19 cellular contexts compared by ENCODE assay signal in genomic region chr12:95611676-95612309, GRCh38.
DNase-seq lines count a peak whose midpoint lies in the region; ATAC-seq and TF ChIP-seq lines count a peak whose summit lies in the region.
"Had no signal": no experiment of that assay in that cellular context is flagged by ENCODE, and none has a peak within 500 bp of the region (broad histone marks: within the 10 kb centered on the region; RNA-seq: fewer than 3 reads in every experiment).

No MANE protein-coding gene starts in this region.

- no peak overlapping the region for H3K27ac Mint-ChIP-seq in activated naive CD8-positive, alpha-beta T cell treated with anti-CD3 and anti-CD28 coated beads for 36 hours
- H3K27ac Mint-ChIP-seq: activated CD4-positive, alpha-beta T cell treated with anti-CD3 and anti-CD28 coated beads for 36 hours; B cell; naive thymus-derived CD4-positive, alpha-beta T cell; stimulated activated naive CD8-positive, alpha-beta T cell treated with anti-CD3 and anti-CD28 coated beads, Interleukin-15, Interleukin-2, amounts not matched to agents 100 ng/mL and 50 ng/mL, for 24 hours; T-cell had no signal

- H3K27ac ChIP-seq in RWPE1 = no peak overlapping the region

- H3K27me3 Mint-ChIP-seq in activated naive CD8-positive, alpha-beta T cell treated with anti-CD3 and anti-CD28 coated beads for 36 hours = no peaks in the 10 kb centered on the region
- H3K27me3 Mint-ChIP-seq: stimulated activated naive CD8-positive, alpha-beta T cell treated with anti-CD3 and anti-CD28 coated beads, Interleukin-15, Interleukin-2, amounts not matched to agents 100 ng/mL and 50 ng/mL, for 24 hours had no signal

- H3K4me1 Mint-ChIP-seq in activated naive CD8-positive, alpha-beta T cell treated with anti-CD3 and anti-CD28 coated beads for 36 hours = peaks cover 5% of the 10 kb centered on the region
- H3K4me1 Mint-ChIP-seq: activated CD4-positive, alpha-beta T cell treated with anti-CD3 and anti-CD28 coated beads for 36 hours; naive thymus-derived CD4-positive, alpha-beta T cell had no signal

- CTCF ChIA-PET in RWPE1 (lab: Yijun Ruan, JAX) = interaction anchor here (0.7 kb wide), 1 partner anchor 203 kb away, joined by 4 read pairs; no protein-coding TSS in a partner anchor

- POLR2A ChIA-PET in RWPE1 (lab: Yijun Ruan, JAX; ENCODE audit: low non-redundant PET) = no interaction called here

- peak; percentile 69 for DNase-seq in DMS153 (lab: John Stamatoyannopoulos, UW)
- DNase-seq in NCI-H1105 treated with DMSO at 0.1 percent for 48 hours (lab: John Stamatoyannopoulos, UW) = peak; percentile 88
- DNase-seq in RWPE1 (ENCODE audit: low spot score) = peak; percentile 68
- no peak for DNase-seq in left colon
- no peak for DNase-seq in activated naive CD8-positive, alpha-beta T cell treated with anti-CD3 and anti-CD28 coated beads for 36 hours
- no peak for DNase-seq in NCI-H2227 treated with DMSO at 0.1 percent for 48 hours (lab: John Stamatoyannopoulos, UW)
- DNase-seq: activated CD4-positive, alpha-beta T cell treated with anti-CD3 and anti-CD28 coated beads for 36 hours; activated T-cell treated with anti-CD3 and anti-CD28 coated beads, Interleukin-2, amount 50 U/mL, for 4 hours; aorta; kidney glomerular epithelial cell; naive thymus-derived CD4-positive, alpha-beta T cell; NCI-H1092; OCI-M1; T-cell had no signal

- ATAC-seq in left colon = peak; percentile 75
- no peak for ATAC-seq in HG03571 (IDR thresholded peaks at IDR 0.05; ENCODE audit: unreplicated experiment)
- no peak for ATAC-seq in HG03159 (IDR thresholded peaks at IDR 0.05; ENCODE audit: unreplicated experiment)
- ATAC-seq: activated CD4-positive, alpha-beta T cell treated with anti-CD3 and anti-CD28 coated beads for 36 hours; activated T-cell treated with anti-CD3 and anti-CD28 coated beads, Interleukin-2, amount 50 U/mL, for 4 hours; naive thymus-derived CD4-positive, alpha-beta T cell; sciatic nerve; T-cell had no signal

- H3K9me3 Mint-ChIP-seq in activated naive CD8-positive, alpha-beta T cell treated with anti-CD3 and anti-CD28 coated beads for 36 hours = no peaks in the 10 kb centered on the region
- H3K9me3 Mint-ChIP-seq: activated T-cell treated with anti-CD3 and anti-CD28 coated beads, Interleukin-2, amount 50 U/mL, for 4 hours; naive thymus-derived CD4-positive, alpha-beta T cell; stimulated activated naive CD8-positive, alpha-beta T cell treated with anti-CD3 and anti-CD28 coated beads, Interleukin-15, Interleukin-2, amounts not matched to agents 100 ng/mL and 50 ng/mL, for 24 hours; T-cell had no signal

- H3K4me3 Mint-ChIP-seq in activated naive CD8-positive, alpha-beta T cell treated with anti-CD3 and anti-CD28 coated beads for 36 hours = no peak overlapping the region
- H3K4me3 Mint-ChIP-seq: activated CD4-positive, alpha-beta T cell treated with anti-CD3 and anti-CD28 coated beads for 36 hours; activated T-cell treated with anti-CD3 and anti-CD28 coated beads, Interleukin-2, amount 50 U/mL, for 4 hours; B cell; naive thymus-derived CD4-positive, alpha-beta T cell; stimulated activated naive CD8-positive, alpha-beta T cell treated with anti-CD3 and anti-CD28 coated beads, Interleukin-15, Interleukin-2, amounts not matched to agents 100 ng/mL and 50 ng/mL, for 24 hours; T-cell had no signal

- intact Hi-C loops in left colon (cut with DNase I, micrococcal nuclease) = no loop called here

- H3K36me3 Mint-ChIP-seq in activated naive CD8-positive, alpha-beta T cell treated with anti-CD3 and anti-CD28 coated beads for 36 hours = no peaks in the 10 kb centered on the region
- H3K36me3 Mint-ChIP-seq: T-cell had no signal

- no peak for TF ChIP-seq CTCF in RWPE1 (conservative IDR thresholded peaks at IDR 0.05; ENCODE audit: low read depth)

Comparison
In these comparisons a context has a peak if more than half of its experiments do, and no peak if none do; other contexts are left out.
1. DNase-seq: peak in DMS153 (single experiment), NCI-H1105 treated with DMSO at 0.1 percent for 48 hours (single experiment) and RWPE1 (single experiment); none in left colon (0 of 2), activated naive CD8-positive, alpha-beta T cell treated with anti-CD3 and anti-CD28 coated beads for 36 hours (single experiment) and NCI-H2227 treated with DMSO at 0.1 percent for 48 hours (single experiment).